12 cellular contexts compared by ENCODE assay signal in the genomic region with DNA sequence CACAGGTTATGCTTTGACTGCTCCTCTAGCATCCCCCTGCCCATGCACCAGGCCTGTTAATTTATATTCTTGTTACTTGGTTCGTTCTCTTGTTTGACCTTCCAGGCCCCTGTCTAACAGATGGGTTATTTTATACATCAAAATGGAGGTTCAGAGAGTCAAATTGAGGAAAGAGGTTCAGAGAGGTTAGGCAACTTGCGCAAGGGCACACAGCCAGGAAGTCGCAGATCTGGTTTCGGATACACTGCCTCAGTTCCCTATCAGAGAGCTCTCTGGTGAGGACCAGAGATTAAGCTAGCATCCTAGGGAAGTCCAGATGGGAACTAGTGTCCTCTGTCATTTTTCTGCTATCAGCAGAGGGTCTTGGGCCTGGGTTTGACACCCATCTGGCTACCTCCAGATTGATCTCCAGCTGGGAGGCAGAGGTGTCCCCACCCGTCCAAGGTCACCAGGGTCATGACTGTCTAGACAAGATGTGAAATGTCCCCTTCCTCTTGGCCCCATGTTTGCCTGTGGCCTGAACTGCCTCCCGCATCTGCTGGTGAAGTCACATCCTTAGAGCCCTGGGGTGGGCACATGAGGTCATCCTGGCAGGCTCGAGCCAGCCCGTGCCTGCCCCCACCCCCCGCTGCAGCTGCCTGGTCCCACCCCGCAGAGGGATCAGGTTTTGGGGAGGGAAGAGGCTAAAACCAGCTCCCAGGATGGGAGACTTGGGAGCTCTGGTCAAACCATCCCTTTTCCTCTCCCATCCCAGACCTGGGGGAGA.
DNase-seq lines count a peak whose midpoint lies in the region; ATAC-seq and TF ChIP-seq lines count a peak whose summit lies in the region.
"Had no signal": no experiment of that assay in that cellular context is flagged by ENCODE, and none has a peak within 500 bp of the region (broad histone marks: within the 10 kb centered on the region; RNA-seq: fewer than 3 reads in every experiment).

No MANE protein-coding gene starts in this region.

- H3K27me3 ChIP-seq in BLaER1 treated with 17β-estradiol and CSF1 and Interleukin-3, amounts not matched to agents 10 nM and 100 nM: peaks cover 0 to 11% (median 0%) of the 10 kb centered on the region in 11 experiments; a peak in 1 of 22 replicates
- H3K27me3 ChIP-seq in IMR-90 (ENCODE audit: control insufficient read depth, insufficient read depth, low read length): no peaks in the 10 kb centered on the region
- H3K27me3 ChIP-seq in layer of hippocampus (ENCODE audit: control insufficient read depth, insufficient read depth, low read length): no peaks in the 10 kb centered on the region
- no peaks in the 10 kb centered on the region for H3K27me3 ChIP-seq in adrenal gland

- H3K9me3 ChIP-seq in BLaER1 treated with 17β-estradiol and CSF1 and Interleukin-3, amounts not matched to agents 10 nM and 100 nM (replicated peaks in 1 of 11): peaks cover 15 to 19% (median 16%) of the 10 kb centered on the region in 11 experiments
- H3K9me3 ChIP-seq in IMR-90 (ENCODE audit: control insufficient read depth, insufficient read depth, low read length) (peaks cover 10% of the 10 kb centered on the region), adrenal gland (replicated peaks in 1 of 3) (peaks cover 0 to 5% (median 0%) of the 10 kb centered on the region in 3 donors)
- H3K9me3 ChIP-seq: neutrophil had no signal

- no peak overlapping the region for H3K56ac ChIP-seq in IMR-90 (ENCODE audit: extremely low read depth, insufficient read depth, low read length)

- peak overlapping the region; percentile 71 for H2AFZ ChIP-seq in IMR-90 (replicated peaks; ENCODE audit: low read length, poor library complexity)

- no peak overlapping the region for H3K18ac ChIP-seq in IMR-90 (ENCODE audit: low read depth, low read length)

- POLR2A ChIA-PET in IMR-90 (lab: Charles Lee; ENCODE audit: unreplicated experiment): no interaction called here

- no peaks in the 10 kb centered on the region for H4K20me1 ChIP-seq in BLaER1 treated with 17β-estradiol and CSF1 and Interleukin-3, amounts not matched to agents 10 nM and 100 nM
- no peaks in the 10 kb centered on the region for H4K20me1 ChIP-seq in IMR-90 (ENCODE audit: insufficient read depth, low read length)

- no TSS peak for BruUV-seq in IMR-90 (replicated peaks; lab: Mats Ljungman, UMichigan)

- peaks cover 2% of the 10 kb centered on the region; the same call in 1 of the 2 replicates for H3K9me1 ChIP-seq in IMR-90 (ENCODE audit: insufficient read depth, low read length)

- H3K23ac ChIP-seq in IMR-90 (ENCODE audit: low read depth, low read length): no peak overlapping the region

- peak overlapping the region in 2 of 11 experiments; percentile 13 to 23; a peak in 2 of 22 replicates for H3K27ac ChIP-seq in BLaER1 treated with 17β-estradiol and CSF1 and Interleukin-3, amounts not matched to agents 10 nM and 100 nM
- H3K27ac ChIP-seq in IMR-90 (ENCODE audit: insufficient read depth, low read length): no peak overlapping the region
- peak overlapping the region; percentile 3 for H3K27ac ChIP-seq in angular gyrus (ENCODE audit: low read depth, low read length)
- peak overlapping the region; percentile 43 for H3K27ac ChIP-seq in layer of hippocampus (ENCODE audit: low read depth, low read length)
- H3K27ac ChIP-seq in adrenal gland: peak overlapping the region in 1 of 5 donors; percentile 13
- H3K27ac ChIP-seq: neutrophil, SK-N-MC had no signal

- ATAC-seq in IMR-90 (ENCODE audit: low read depth) (no peak), GM21528 (IDR thresholded peaks at IDR 0.05; ENCODE audit: low FRiP score, unreplicated experiment) (no peak), HG03095 (IDR thresholded peaks at IDR 0.05; ENCODE audit: unreplicated experiment) (no peak)

- peak overlapping the region in 9 of 11 experiments; percentile 1 to 68 (median 35); a peak in 13 of 22 replicates for H3K4me2 ChIP-seq in BLaER1 treated with 17β-estradiol and CSF1 and Interleukin-3, amounts not matched to agents 10 nM and 100 nM
- no peak overlapping the region for H3K4me2 ChIP-seq in IMR-90 (ENCODE audit: low read depth, low read length)

- TF ChIP-seq CTCF in IMR-90 (conservative IDR thresholded peaks at IDR 0.05; ENCODE audit: low read depth, low read length) (no peak), adrenal gland (IDR thresholded peaks at IDR 0.05) (no peak)

- H4K5ac ChIP-seq in IMR-90 (ENCODE audit: low read depth, low read length): no peak overlapping the region

- no peak overlapping the region for H3K9ac ChIP-seq in BLaER1 treated with 17β-estradiol and CSF1 and Interleukin-3, amounts not matched to agents 10 nM and 100 nM
- H3K9ac ChIP-seq in IMR-90 (ENCODE audit: low read depth, low read length): no peak overlapping the region

- H4K8ac ChIP-seq in IMR-90 (ENCODE audit: low read depth in 2 of 2, low read length in 2 of 2): no peak overlapping the region; a peak in 1 of 4 replicates

- 0 out of 2 replicates have a peak overlapping the region, but pooled peaks have one; percentile 36 for H3K14ac ChIP-seq in IMR-90 (replicated peaks; ENCODE audit: low read depth, low read length)

- TF ChIP-seq RAD21 in IMR-90 (IDR thresholded peaks at IDR 0.05; ENCODE audit: low read length): no peak

- no peak overlapping the region for H2BK15ac ChIP-seq in IMR-90 (ENCODE audit: low read depth, low read length)

- no peak overlapping the region for H2AK9ac ChIP-seq in IMR-90 (replicated peaks; ENCODE audit: low read depth, low read length, poor library complexity)

- peak overlapping the region; percentile 24; the same call in 1 of the 2 replicates for H3K4ac ChIP-seq in IMR-90 (ENCODE audit: low read depth, low read length)

- DNase-seq in IMR-90: no peak
- DNase-seq in adrenal gland: no peak
- DNase-seq in activated gamma-delta T cell treated with Interleukin-2 at 50 U/mL for 16 hours: no peak
- DNase-seq: activated gamma-delta T cell, NCI-H2107 had no signal

- no peak overlapping the region for H2BK20ac ChIP-seq in IMR-90 (ENCODE audit: low read depth, low read length)

- H3K79me1 ChIP-seq in IMR-90 (ENCODE audit: low read depth in 1 of 2, low read length in 2 of 2): no peaks in the 10 kb centered on the region

- CTCF ChIA-PET in IMR-90 (lab: Yijun Ruan, JAX): no interaction called here

- H2BK120ac ChIP-seq in IMR-90 (ENCODE audit: low read depth, low read length): no peak overlapping the region

- H2BK5ac ChIP-seq in IMR-90 (ENCODE audit: low read depth, low read length, poor library complexity, severe bottlenecking): no peak overlapping the region

- intact Hi-C loops in IMR-90 (cut with micrococcal nuclease) (loop anchor here (10.0 kb wide), 1 partner anchor 113 kb away; no protein-coding TSS in a partner anchor), adrenal gland (cut with DNase I) (no loop called here)

- peak overlapping the region; percentile 21; the same call in 1 of the 2 replicates for H4K91ac ChIP-seq in IMR-90 (ENCODE audit: insufficient read depth, low read depth, low read length)

- TF ChIP-seq POLR2A in IMR-90 (IDR thresholded peaks at IDR 0.05; ENCODE audit: low read depth, low read length) (no peak), adrenal gland (IDR thresholded peaks at IDR 0.05) (no peak)

- WGBS in IMR-90 (ENCODE audit: extremely low coverage in 2 of 2, insufficient read length in 1 of 2), 2 experiments: 76% methylated on average over 3 of the region's 10 CpGs; no CpG with 5 or more reads in 1 of the 2 experiments
- WGBS in adrenal gland, 4 donors: 57 to 70% (median 64%) methylated on average over 6 to 10 of the region's 10 CpGs

- peaks cover 0 to 8% (median 0%) of the 10 kb centered on the region in 11 experiments; a peak in 1 of 22 replicates for H3K36me3 ChIP-seq in BLaER1 treated with 17β-estradiol and CSF1 and Interleukin-3, amounts not matched to agents 10 nM and 100 nM
- H3K36me3 ChIP-seq in IMR-90 (ENCODE audit: control insufficient read depth, insufficient read depth, low read length): no peaks in the 10 kb centered on the region
- no peaks in the 10 kb centered on the region for H3K36me3 ChIP-seq in adrenal gland (replicated peaks in 1 of 2)
- H3K36me3 ChIP-seq: neutrophil had no signal

- peaks cover 29 to 69% (median 52%) of the 10 kb centered on the region in 10 experiments for H3K4me1 ChIP-seq in BLaER1 treated with 17β-estradiol and CSF1 and Interleukin-3, amounts not matched to agents 10 nM and 100 nM
- H3K4me1 ChIP-seq in IMR-90 (ENCODE audit: control insufficient read depth, insufficient read depth, low read length) (peaks cover 24% of the 10 kb centered on the region), adrenal gland (replicated peaks in 1 of 2) (peaks cover 23 to 30% of the 10 kb centered on the region in 2 donors)

- dilution Hi-C loops in IMR-90 (cut with HindIII; ENCODE audit: low sequenced_read_pairs, unreplicated experiment): no loop called here

- in situ Hi-C loops in IMR-90 (cut with MboI; ENCODE audit: low sequenced_read_pairs): no loop called here

- peak overlapping the region; percentile 75 for H2AK5ac ChIP-seq in IMR-90 (ENCODE audit: low read depth, low read length)

- H3K4me3 ChIP-seq in BLaER1 treated with 17β-estradiol and CSF1 and Interleukin-3, amounts not matched to agents 10 nM and 100 nM: no peak overlapping the region
- H3K4me3 ChIP-seq in IMR-90 (ENCODE audit: insufficient read depth, low read depth, low read length): no peak overlapping the region
- no peak overlapping the region for H3K4me3 ChIP-seq in adrenal gland
- H3K4me3 ChIP-seq: SK-N-MC had no signal

TF ChIP-seq in IMR-90, 13 proteins besides CTCF, POLR2A, EP300 and RAD21:
- TF ChIP-seq, protein P1, sequence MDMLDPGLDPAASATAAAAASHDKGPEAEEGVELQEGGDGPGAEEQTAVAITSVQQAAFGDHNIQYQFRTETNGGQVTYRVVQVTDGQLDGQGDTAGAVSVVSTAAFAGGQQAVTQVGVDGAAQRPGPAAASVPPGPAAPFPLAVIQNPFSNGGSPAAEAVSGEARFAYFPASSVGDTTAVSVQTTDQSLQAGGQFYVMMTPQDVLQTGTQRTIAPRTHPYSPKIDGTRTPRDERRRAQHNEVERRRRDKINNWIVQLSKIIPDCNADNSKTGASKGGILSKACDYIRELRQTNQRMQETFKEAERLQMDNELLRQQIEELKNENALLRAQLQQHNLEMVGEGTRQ (IDR thresholded peaks at IDR 0.05; ENCODE audit: low read depth, low read length): no peak
- TF ChIP-seq MAFK (IDR thresholded peaks at IDR 0.05; ENCODE audit: low read depth, low read length) (no peak), MXI1 (IDR thresholded peaks at IDR 0.05; ENCODE audit: borderline replicate concordance, low read depth, low read length) (no peak), BHLHE40 (IDR thresholded peaks at IDR 0.05; ENCODE audit: low read depth, low read length) (peak; percentile 18; the same call in 1 of the 2 replicates), MAZ (IDR thresholded peaks at IDR 0.05; ENCODE audit: borderline replicate concordance, low read depth, low read length) (no peak)
